Comparison of ENCODE assay signal across 1 cellular context in genomic region chr9:19216466-19216865, GRCh38.
TF ChIP-seq lines count a peak whose summit lies in the region.

No MANE protein-coding gene starts in this region.

TF ChIP-seq in K562, 482 proteins besides CTCF, POLR2A, EP300 and RAD21 (continued from another document and continues in another):
- TF ChIP-seq ZNF551 (CRISPR knock-in tag; IDR thresholded peaks at IDR 0.05) (no peak), STAT6 (CRISPR knock-in tag; IDR thresholded peaks at IDR 0.05) (no peak), ZNF398 (CRISPR knock-in tag; IDR thresholded peaks at IDR 0.05) (no peak), AFF4 (CRISPR knock-in tag; IDR thresholded peaks at IDR 0.05) (no peak), SIRT6 (IDR thresholded peaks at IDR 0.05; ENCODE audit: low read depth, low read length) (no peak), ZNF408 (CRISPR knock-in tag; IDR thresholded peaks at IDR 0.05; ENCODE audit: low read depth) (no peak), PTTG1 (tag; IDR thresholded peaks at IDR 0.05; ENCODE audit: low read depth) (no peak), MEF2D (tag; conservative IDR thresholded peaks at IDR 0.05; ENCODE audit: low read depth) (no peak), ILF3 (IDR thresholded peaks at IDR 0.05; ENCODE audit: borderline replicate concordance) (no peak), HDAC2 (IDR thresholded peaks at IDR 0.05) (0 out of 2 replicates have a peak, but pooled peaks have one; percentile 29), CBX8 (IDR thresholded peaks at IDR 0.05; ENCODE audit: borderline replicate concordance, extremely low read depth, low read depth, low read length, poor library complexity, severe bottlenecking) (no peak), ZNF384 (IDR thresholded peaks at IDR 0.05; ENCODE audit: low read depth, low read length) (0 out of 2 replicates have a peak, but pooled peaks have one; percentile 13), RBFOX2 (IDR thresholded peaks at IDR 0.05; ENCODE audit: low read depth, low read length) (no peak), ZMIZ1 (IDR thresholded peaks at IDR 0.05; ENCODE audit: low read depth in 2 of 2, low read length in 2 of 2) (no peak), ZNF518B (CRISPR knock-in tag; IDR thresholded peaks at IDR 0.05) (no peak), CXXC5 (CRISPR knock-in tag; IDR thresholded peaks at IDR 0.05) (peak; percentile 60), CREB1 (IDR thresholded peaks at IDR 0.05) (no peak), CREB1 (CRISPR knock-in tag; IDR thresholded peaks at IDR 0.05) (no peak), MAFK (IDR thresholded peaks at IDR 0.05; ENCODE audit: low read length) (peak; percentile 18; the same call in 1 of the 2 replicates), THRA (IDR thresholded peaks at IDR 0.05) (no peak), FOXK2 (conservative IDR thresholded peaks at IDR 0.05 in 1 of 2, IDR thresholded peaks at IDR 0.05 in 1 of 2; ENCODE audit: low read depth in 2 of 2) (peak; percentile 64 to 89; a peak in 3 of 4 replicates), SRSF1 (IDR thresholded peaks at IDR 0.05; ENCODE audit: low read depth, low read length) (no peak), ZFPM2 (CRISPR knock-in tag; IDR thresholded peaks at IDR 0.05) (no peak), KDM1A (IDR thresholded peaks at IDR 0.05) (no peak), ZBTB33 (CRISPR knock-in tag; IDR thresholded peaks at IDR 0.05) (no peak), RFX1 (IDR thresholded peaks at IDR 0.05) (no peak), FOXM1 (IDR thresholded peaks at IDR 0.05; ENCODE audit: low read depth) (peak; percentile 55), FOXM1 (CRISPR knock-in tag; IDR thresholded peaks at IDR 0.05; ENCODE audit: low read depth) (no peak), DACH1 (IDR thresholded peaks at IDR 0.05; ENCODE audit: partially characterized antibody) (peak; percentile 63), ZNF764 (CRISPR knock-in tag; IDR thresholded peaks at IDR 0.05; ENCODE audit: low read depth) (no peak), PRDM10 (IDR thresholded peaks at IDR 0.05; ENCODE audit: partially characterized antibody) (peak; percentile 97), NFIC (IDR thresholded peaks at IDR 0.05) (no peak), MTA3 (IDR thresholded peaks at IDR 0.05; ENCODE audit: borderline replicate concordance) (no peak), CBFA2T3 (IDR thresholded peaks at IDR 0.05) (peak; percentile 69), TEAD4 (IDR thresholded peaks at IDR 0.05; ENCODE audit: low read length) (peak; percentile 58; the same call in 1 of the 2 replicates), TEAD4 (CRISPR knock-in tag; IDR thresholded peaks at IDR 0.05; ENCODE audit: borderline replicate concordance) (no peak), MTF1 (CRISPR knock-in tag; IDR thresholded peaks at IDR 0.05; ENCODE audit: borderline replicate concordance) (no peak), SNAPC5 (CRISPR knock-in tag; IDR thresholded peaks at IDR 0.05) (no peak)
